In the genomic region with DNA sequence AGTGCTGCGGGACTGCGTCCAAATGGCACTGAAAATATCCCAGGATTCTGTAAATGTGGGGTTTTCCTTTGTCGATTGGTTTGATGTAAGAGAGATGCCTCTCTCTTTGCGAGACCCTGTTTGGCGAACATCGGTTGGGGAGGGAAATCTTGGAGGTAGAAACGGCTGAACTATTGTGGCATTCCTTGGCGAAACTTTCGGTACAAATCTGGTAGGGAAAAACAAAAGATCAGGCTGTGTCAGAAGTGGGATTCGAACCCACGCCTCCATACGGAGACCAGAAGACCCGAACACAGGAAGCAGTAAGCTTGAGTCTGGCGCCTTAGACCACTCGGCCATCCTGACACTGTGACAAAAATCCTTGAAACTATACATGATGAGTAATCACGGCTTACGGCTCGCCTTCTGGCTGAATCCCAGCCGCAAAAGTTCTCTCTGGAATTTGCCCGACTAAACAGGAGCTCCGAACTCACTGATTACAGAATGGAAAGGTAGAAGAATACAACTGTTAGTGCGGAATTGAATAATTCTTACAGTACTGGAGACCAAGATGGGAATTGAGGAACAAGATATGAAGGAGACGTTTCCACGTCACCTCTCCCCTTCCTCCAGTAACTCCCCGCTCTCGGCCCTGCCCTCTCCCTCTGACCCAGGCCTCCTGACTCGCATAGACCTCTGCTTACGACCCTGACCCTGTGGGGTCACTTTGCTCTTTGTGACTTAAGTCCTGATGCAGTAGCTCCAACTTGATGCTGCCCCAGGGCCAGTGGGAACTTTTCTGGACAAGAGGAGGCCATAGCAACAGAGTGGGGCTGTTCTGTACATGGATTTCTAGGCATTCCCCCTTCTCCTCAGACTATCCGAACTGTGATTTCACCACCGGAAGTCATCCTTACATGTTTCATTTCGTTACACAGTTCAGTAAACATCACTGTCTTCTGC, we compare ENCODE assay signal across 9 cellular contexts.
DNase-seq lines count a peak whose midpoint lies in the region; ATAC-seq and TF ChIP-seq lines count a peak whose summit lies in the region.
"Had no signal": no experiment of that assay in that cellular context is flagged by ENCODE, and none has a peak within 500 bp of the region (broad histone marks: within the 10 kb centered on the region; RNA-seq: fewer than 3 reads in every experiment).

No MANE protein-coding gene starts in this region.

- no peak for TF ChIP-seq POLR2A in suprapubic skin (IDR thresholded peaks at IDR 0.05)

- H3K4me1 ChIP-seq in suprapubic skin: no peaks in the 10 kb centered on the region
- H3K4me1 ChIP-seq: HAP-1 had no signal

- peaks cover 57% of the 10 kb centered on the region for H3K27me3 ChIP-seq in suprapubic skin

- WGBS in suprapubic skin: 20% methylated on average over 31 of the region's 31 CpGs

- TF ChIP-seq EP300 in suprapubic skin (IDR thresholded peaks at IDR 0.05): no peak

- DNase-seq in AG04449 (ENCODE audit: low read depth, low spot score): no peak
- peak; percentile 10 for DNase-seq in SHP77 treated with DMSO at 0.1 percent for 48 hours (lab: John Stamatoyannopoulos, UW)
- DNase-seq in fibroblast of mammary gland (ENCODE audit: low read depth): peak; percentile 89
- no peak for DNase-seq in NCI-H345 (lab: John Stamatoyannopoulos, UW)
- no peak for DNase-seq in suprapubic skin (ENCODE audit: low spot score in 2 of 2)

- ATAC-seq in GM18870 (IDR thresholded peaks at IDR 0.05; ENCODE audit: unreplicated experiment) (peak; percentile 44), GM21447 (IDR thresholded peaks at IDR 0.05; ENCODE audit: unreplicated experiment) (no peak), HG03175 (IDR thresholded peaks at IDR 0.05; ENCODE audit: unreplicated experiment) (no peak)

- no peak overlapping the region for H3K27ac ChIP-seq in suprapubic skin

- no peak for TF ChIP-seq CTCF in AG04449 (IDR thresholded peaks at IDR 0.05; ENCODE audit: insufficient read depth, low read length, missing control alignments)
- no peak for TF ChIP-seq CTCF in fibroblast of mammary gland (conservative IDR thresholded peaks at IDR 0.05; ENCODE audit: control insufficient read depth, insufficient read depth, low read depth, low read length)
- no peak for TF ChIP-seq CTCF in suprapubic skin (IDR thresholded peaks at IDR 0.05)

- POLR2A ChIA-PET in AG04449 (lab: Yijun Ruan, JAX): no interaction called here

- CTCF ChIA-PET in AG04449 (lab: Yijun Ruan, JAX): no interaction called here

- H3K36me3 ChIP-seq in suprapubic skin: no peaks in the 10 kb centered on the region
- H3K36me3 ChIP-seq: HAP-1 had no signal

- H3K9me3 ChIP-seq in suprapubic skin: no peaks in the 10 kb centered on the region
- H3K9me3 ChIP-seq: HAP-1 had no signal

- peak overlapping the region; percentile 46 for H3K4me3 ChIP-seq in AG04449 (ENCODE audit: low read depth, low read length)
- H3K4me3 ChIP-seq in fibroblast of mammary gland (ENCODE audit: control insufficient read depth, low read depth, low read length): peak overlapping the region; percentile 66
- H3K4me3 ChIP-seq in suprapubic skin: no peak overlapping the region
- H3K4me3 ChIP-seq: HAP-1 had no signal

Comparison
In these comparisons a context has a peak if more than half of its experiments do, and no peak if none do; other contexts are left out.
1. DNase-seq: peak in SHP77 treated with DMSO at 0.1 percent for 48 hours (single experiment) and fibroblast of mammary gland (single experiment); none in AG04449 (single experiment), NCI-H345 (single experiment) and suprapubic skin (0 of 2).